Comparison of ENCODE assay signal across 8 cellular contexts in the genomic region with DNA sequence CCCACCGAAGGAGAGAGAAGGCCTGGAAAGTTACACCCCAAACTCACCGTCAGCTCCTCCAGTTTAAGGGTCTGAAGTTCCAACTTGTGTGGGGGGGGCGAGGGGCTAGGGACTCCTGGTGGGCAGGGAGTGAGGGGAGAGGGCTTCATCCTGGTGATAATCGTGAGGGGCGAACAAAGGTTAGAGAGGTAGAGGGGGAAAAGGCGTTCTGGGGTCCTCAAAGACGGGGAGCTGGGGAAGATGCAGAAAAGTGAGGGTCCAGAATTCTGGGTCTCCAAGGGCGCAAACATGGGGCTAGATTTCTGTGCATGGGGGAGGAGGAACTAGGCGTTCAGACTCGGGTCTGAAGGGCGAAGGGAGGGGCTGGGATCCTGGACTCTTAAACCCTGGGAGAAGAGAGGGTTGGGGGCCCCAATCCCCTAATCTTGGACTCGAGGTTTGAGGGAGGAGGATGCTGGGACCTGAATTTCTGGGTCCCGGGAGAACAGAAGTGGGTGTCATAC. TPM values are rescaled to one million over a fixed set of nuclear protein-coding genes. Genes with fewer than 3 reads are reported as not detected.
DNase-seq lines count a peak whose midpoint lies in the region; ATAC-seq and TF ChIP-seq lines count a peak whose summit lies in the region.

No MANE protein-coding gene starts in this region.

- H3K27ac ChIP-seq in heart left ventricle (peak overlapping the region; percentile 76 to 91 (median 87)), caudate nucleus (ENCODE audit: low read depth, low read length) (peak overlapping the region; percentile 83)

- TF ChIP-seq POLR2A in heart left ventricle (IDR thresholded peaks at IDR 0.05) = no peak

- 45 to 50% (median 47%) methylated on average over 13 of the region's 13 CpGs for WGBS in heart left ventricle, 4 donors

- ATAC-seq in heart left ventricle (no peak), Right ventricle myocardium superior (ENCODE audit: poor library complexity) (no peak), mucosa of descending colon (no peak), GM21447 (IDR thresholded peaks at IDR 0.05; ENCODE audit: unreplicated experiment) (no peak), GM18519 (IDR thresholded peaks at IDR 0.05; ENCODE audit: low FRiP score, unreplicated experiment) (no peak)

- intact Hi-C loops in heart left ventricle (cut with DNase I) = loop anchor here in 8 of 10 donors (5.0 to 10.0 kb wide), 3 partner anchors 38 to 70 kb away; a partner anchor contains a TSS
- intact Hi-C loops in Right ventricle myocardium superior (cut with DNase I) = no loop called here
- intact Hi-C loops in mucosa of descending colon (cut with DNase I, micrococcal nuclease) = no loop called here

- H3K9me3 ChIP-seq in heart left ventricle (peaks cover 0 to 5% (median 0%) of the 10 kb centered on the region in 12 donors), mucosa of descending colon (no peaks in the 10 kb centered on the region)

- peak overlapping the region in 11 of 12 donors; percentile 32 to 79 (median 64) for H3K4me3 ChIP-seq in heart left ventricle
- no peak overlapping the region for H3K4me3 ChIP-seq in mucosa of descending colon

- H3K36me3 ChIP-seq in heart left ventricle (no peaks in the 10 kb centered on the region), mucosa of descending colon (ENCODE audit: low read depth) (no peaks in the 10 kb centered on the region)

- DNase-seq in heart left ventricle (no peak), Right ventricle myocardium superior (no peak), caudate nucleus (lab: John Stamatoyannopoulos, UW) (peak in 1 of 61 donors; percentile 15), mucosa of descending colon (peak in 2 of 3 donors; percentile 62 to 72), NK-92 (lab: John Stamatoyannopoulos, UW; ENCODE audit: unreplicated experiment) (no peak), NCI-H510A treated with DMSO at 0.1 percent for 48 hours (lab: John Stamatoyannopoulos, UW) (no peak)

- H3K4me1 ChIP-seq in heart left ventricle (peaks cover 4 to 60% (median 41%) of the 10 kb centered on the region in 12 donors), mucosa of descending colon (ENCODE audit: low read depth) (peaks cover 23% of the 10 kb centered on the region)

- TF ChIP-seq CTCF in heart left ventricle (IDR thresholded peaks at IDR 0.05) = no peak
- TF ChIP-seq CTCF in mucosa of descending colon (IDR thresholded peaks at IDR 0.05) = no peak

- no peaks in the 10 kb centered on the region for H3K27me3 ChIP-seq in heart left ventricle

RNA-seq across cellular contexts. Expression of a gene that starts 4.7 kb away (rescaled TPM):
- total RNA-seq in heart left ventricle = 1 to 10 TPM in 7 of 9 donors, under 1 TPM in 2; 0.65 to 5.5 (median 1.7) TPM
- 1 to 10 TPM; 2.0 to 3.7 TPM for polyA plus RNA-seq in heart left ventricle
- total RNA-seq in Right ventricle myocardium superior = 4.8 TPM
- 1 to 10 TPM in 1 of 3 donors, under 1 TPM in 2; 0.31 to 2.4 (median 0.61) TPM for total RNA-seq in mucosa of descending colon

RNA-seq across cellular contexts. Expression of a gene that starts 19.0 kb away (rescaled TPM):
- total RNA-seq in heart left ventricle (under 1 TPM in 1 of 9 donors, not detected in 8; 0.14 TPM), Right ventricle myocardium superior (not detected), mucosa of descending colon (100 to 1,000 TPM in 2 of 3 donors, 10 to 100 TPM in 1; 44.7 to 137 (median 116) TPM)
- polyA plus RNA-seq in heart left ventricle = under 1 TPM in 1 of 2 donors, not detected in 1; 0.19 TPM

RNA-seq across cellular contexts. Expression of a gene that starts 25.6 kb away (rescaled TPM):
- total RNA-seq in heart left ventricle = 10 to 100 TPM; 10.0 to 28.1 (median 15.3) TPM
- 10 to 100 TPM; 14.6 to 15.7 TPM for polyA plus RNA-seq in heart left ventricle
- 15.1 TPM for total RNA-seq in Right ventricle myocardium superior
- total RNA-seq in mucosa of descending colon = 1 to 10 TPM; 1.7 to 8.6 (median 3.2) TPM

RNA-seq across cellular contexts. Expression of a gene that starts 31.9 kb away (rescaled TPM):
- total RNA-seq in heart left ventricle (under 1 TPM; 0.13 to 0.56 (median 0.42) TPM), Right ventricle myocardium superior (0.73 TPM), mucosa of descending colon (not detected)
- under 1 TPM; 0.53 to 0.93 TPM for polyA plus RNA-seq in heart left ventricle

RNA-seq across cellular contexts. Expression of a gene that starts 37.6 kb away (rescaled TPM):
- total RNA-seq in heart left ventricle (1 to 10 TPM; 1.8 to 6.2 (median 2.7) TPM), Right ventricle myocardium superior (1.8 TPM), mucosa of descending colon (1 to 10 TPM in 1 of 3 donors, under 1 TPM in 2; 0.17 to 1.5 (median 0.72) TPM)
- 1 to 10 TPM; 2.3 to 3.0 TPM for polyA plus RNA-seq in heart left ventricle

Comparison
In these comparisons a context has a peak if more than half of its experiments do, and no peak if none do; other contexts are left out.
1. intact Hi-C loops: an anchor here in heart left ventricle (5.0 to 10.0 kb wide); none called in Right ventricle myocardium superior and mucosa of descending colon.
2. DNase-seq: peak in mucosa of descending colon (2 of 3); none in heart left ventricle (0 of 5), Right ventricle myocardium superior (single experiment), NK-92 (single experiment) and NCI-H510A treated with DMSO at 0.1 percent for 48 hours (single experiment).
3. RNA of a gene that starts 19.0 kb away (total RNA-seq): 44.7 to 137 TPM in mucosa of descending colon; 0.14 TPM in heart left ventricle and not detected in Right ventricle myocardium superior (single experiment); every median in the first group is over 10 times any median in the second.